ENCODE assay signal across 9 cellular contexts in the genomic region with DNA sequence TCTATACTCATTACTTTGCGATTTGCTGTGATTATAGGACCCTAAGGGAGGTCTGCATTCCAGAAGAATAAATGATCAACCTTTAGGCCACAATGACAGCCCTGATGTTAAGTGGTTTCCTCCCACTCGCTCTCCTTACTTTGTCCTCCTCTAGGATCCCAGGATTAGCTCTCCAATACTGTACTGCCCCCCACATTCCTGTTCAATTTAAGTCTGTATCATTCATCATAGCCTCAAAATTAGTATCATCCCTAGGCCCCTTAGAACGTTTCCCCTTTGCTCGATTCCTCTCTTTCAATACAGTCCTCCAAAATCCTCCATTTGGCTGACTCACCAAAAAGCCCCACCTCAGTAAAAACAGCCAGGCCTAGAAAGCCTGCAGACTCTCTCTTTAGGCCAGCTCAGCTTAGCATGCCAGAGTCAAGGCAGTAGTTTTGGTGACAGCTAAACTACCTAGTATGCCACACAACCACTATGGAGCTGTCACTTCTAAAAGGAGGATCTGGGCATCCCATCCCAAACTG. TPM values are rescaled to one million over a fixed set of nuclear protein-coding genes. Genes with fewer than 3 reads are reported as not detected.
DNase-seq lines count a peak whose midpoint lies in the region; ATAC-seq, FAIRE-seq and TF ChIP-seq lines count a peak whose summit lies in the region.
"Had no signal": no experiment of that assay in that cellular context is flagged by ENCODE, and none has a peak within 500 bp of the region (broad histone marks: within the 10 kb centered on the region; RNA-seq: fewer than 3 reads in every experiment).

No MANE protein-coding gene starts in this region.

- H3K4me1 Mint-ChIP-seq in neural crest cell = peaks cover 26% of the 10 kb centered on the region

- H3K9ac ChIP-seq in GM12878 (ENCODE audit: control insufficient read depth, insufficient read depth, low read length) = no peak overlapping the region
- H3K9ac ChIP-seq: KMS-11 had no signal

- POLR2A ChIA-PET in GM12878 (lab: Charles Lee) = interaction anchor here (3.9 kb wide), 1 partner anchor 13 kb away, joined by 24 read pairs; no protein-coding TSS in a partner anchor

- H3K4me2 ChIP-seq in GM12878 (ENCODE audit: control insufficient read depth, insufficient read depth) = no peak overlapping the region
- H3K4me2 ChIP-seq: KMS-11 had no signal

- RAD21 ChIA-PET in GM12878 (lab: Charles Lee; ENCODE audit: unreplicated experiment) = interaction anchor here (1.0 to 1.4 kb wide), 2 partner anchors 10 to 20 kb away, joined by 3 read pairs; no protein-coding TSS in a partner anchor

- TF ChIP-seq EP300 in GM12878 (IDR thresholded peaks at IDR 0.05; ENCODE audit: borderline replicate concordance in 1 of 2, control insufficient read depth in 1 of 2, low read depth in 2 of 2, low read length in 2 of 2) = no peak

- peaks cover 9% of the 10 kb centered on the region for H3K4me1 ChIP-seq in GM12878 (ENCODE audit: control insufficient read depth, insufficient read depth, low read length)
- peaks cover 27 to 75% (median 45%) of the 10 kb centered on the region in 6 donors for H3K4me1 ChIP-seq in spleen

- SMC1A ChIA-PET in GM12878 (lab: Charles Lee; ENCODE audit: uncharacterized antibody, unreplicated experiment) = interaction anchor here (0.6 to 2.4 kb wide), 7 partner anchors 9 to 134 kb away, joined by 3 to 8 read pairs (median 3); no protein-coding TSS in a partner anchor

- H2AFZ ChIP-seq in GM12878 (ENCODE audit: control insufficient read depth, low read depth, low read length) = no peak overlapping the region

- no peak for TF ChIP-seq CTCF in GM12878 (IDR thresholded peaks at IDR 0.05 in 2 of 3, conservative IDR thresholded peaks at IDR 0.05 in 1 of 3; ENCODE audit: control insufficient read depth in 2 of 3, extremely low read depth in 1 of 3, insufficient read depth in 1 of 3, low read depth in 3 of 3, low read length in 3 of 3)
- TF ChIP-seq CTCF in neural crest cell (conservative IDR thresholded peaks at IDR 0.05) = no peak
- no peak for TF ChIP-seq CTCF in spleen (IDR thresholded peaks at IDR 0.05 in 8 of 11, conservative IDR thresholded peaks at IDR 0.05 in 3 of 11)

- H3K36me3 Mint-ChIP-seq in neural crest cell (ENCODE audit: low read depth) = peaks cover 12% of the 10 kb centered on the region

- H3K27me3 Mint-ChIP-seq in neural crest cell (ENCODE audit: low read depth) = no peaks in the 10 kb centered on the region

- H3K9me3 Mint-ChIP-seq in neural crest cell = no peaks in the 10 kb centered on the region

- no TSS peak for BruUV-seq in GM12878 (replicated peaks; lab: Mats Ljungman, UMichigan)

- intact Hi-C loops in GM12878 (cut with micrococcal nuclease; ENCODE audit: unreplicated experiment) (loop anchor here (5.0 kb wide), 1 partner anchor 272 kb away; no protein-coding TSS in a partner anchor), spleen (cut with DNase I; ENCODE audit: low total_unique reads) (no loop called here)

- H3K4me3 ChIP-seq in GM12878 (no peak overlapping the region), spleen (no peak overlapping the region)

- no peak overlapping the region for H3K4me3 Mint-ChIP-seq in neural crest cell

- H3K27ac ChIP-seq in GM12878 (ENCODE audit: control insufficient read depth, insufficient read depth) (peak overlapping the region; percentile 48), spleen (peak overlapping the region in 4 of 8 donors; percentile 2 to 26 (median 22))
- H3K27ac ChIP-seq: KMS-11 had no signal

- no peak for TF ChIP-seq POLR2A in GM12878 (IDR thresholded peaks at IDR 0.05; ENCODE audit: low read depth, low read length)
- no peak for TF ChIP-seq POLR2A in spleen (IDR thresholded peaks at IDR 0.05)

- ATAC-seq in GM18498 (IDR thresholded peaks at IDR 0.05; ENCODE audit: unreplicated experiment) (peak; percentile 32), GM12878 (peak; percentile 61), GM18517 (IDR thresholded peaks at IDR 0.05; ENCODE audit: unreplicated experiment) (no peak)

- peak; percentile 67 for FAIRE-seq in HTR-8/SVneo (lab: Jason Lieb, UNC)
- no peak for FAIRE-seq in GM12878 (lab: Jason Lieb, UNC)

- no peaks in the 10 kb centered on the region; the same call in 2 of the 3 replicates for H3K9me3 ChIP-seq in GM12878 (replicated peaks; ENCODE audit: control insufficient read depth, insufficient read depth, low read length)
- no peaks in the 10 kb centered on the region for H3K9me3 ChIP-seq in spleen

- H3K36me3 ChIP-seq in GM12878 (ENCODE audit: control insufficient read depth in 2 of 2, insufficient read depth in 2 of 2, low read length in 1 of 2) = peaks cover 1 to 18% of the 10 kb centered on the region in 2 experiments
- peaks cover 0 to 65% (median 11%) of the 10 kb centered on the region in 6 donors for H3K36me3 ChIP-seq in spleen

- H4K20me1 ChIP-seq in GM12878 (ENCODE audit: control insufficient read depth, insufficient read depth) = no peaks in the 10 kb centered on the region

- CTCF ChIA-PET in GM12878 (lab: Yijun Ruan, JAX) = interaction anchor here (2.3 kb wide), 1 partner anchor 12 kb away, joined by 7 read pairs; no protein-coding TSS in a partner anchor

- H3K79me2 ChIP-seq in GM12878 (ENCODE audit: control insufficient read depth, insufficient read depth, low read length) = peaks cover 52% of the 10 kb centered on the region

- 49% methylated on average over 4 of the region's 4 CpGs for WGBS in GM12878 (ENCODE audit: insufficient coverage, insufficient replicate concordance, low lambda C conversion rate, missing lambda C conversion rate)
- WGBS in spleen, 5 donors = 52 to 63% (median 55%) methylated on average over 4 of the region's 4 CpGs

- TF ChIP-seq RAD21 in GM12878 (IDR thresholded peaks at IDR 0.05; ENCODE audit: insufficient read depth, low read depth, low read length) = no peak

- in situ Hi-C loops in GM12878 (cut with MboI) = no loop called here

- H3K27me3 ChIP-seq in GM12878 (replicated peaks in 1 of 2; ENCODE audit: control insufficient read depth in 2 of 2, insufficient read depth in 2 of 2, low read length in 1 of 2) (no peaks in the 10 kb centered on the region), spleen (replicated peaks in 1 of 7) (no peaks in the 10 kb centered on the region)

- DNase-seq in HTR-8/SVneo (ENCODE audit: insufficient read length, low spot score) (peak; percentile 51), GM12878 (ENCODE audit: low read depth, low spot score) (no peak), neural crest cell (ENCODE audit: low read depth, low spot score) (no peak), COLO668 (lab: John Stamatoyannopoulos, UW; ENCODE audit: unreplicated experiment) (no peak), NOMO-1 treated with DMSO at 0.1 percent for 48 hours (lab: John Stamatoyannopoulos, UW; ENCODE audit: unreplicated experiment) (no peak), spleen (no peak)

- H3K27ac Mint-ChIP-seq in neural crest cell (ENCODE audit: unreplicated experiment) = peak overlapping the region; percentile 28

TF ChIP-seq in GM12878, 131 proteins besides CTCF, POLR2A, EP300 and RAD21 (continues in another document):
- TF ChIP-seq YY1 (IDR thresholded peaks at IDR 0.05; ENCODE audit: low read depth, low read length) (0 out of 2 replicates have a peak, but pooled peaks have one; percentile 14), RAD51 (IDR thresholded peaks at IDR 0.05) (no peak), BCL11A (IDR thresholded peaks at IDR 0.05; ENCODE audit: low read depth, low read length) (no peak), IKZF2 (IDR thresholded peaks at IDR 0.05) (peak in 1 of 2 experiments; percentile 40; a peak in 1 of 4 replicates), MXI1 (IDR thresholded peaks at IDR 0.05; ENCODE audit: low read depth, low read length) (no peak), ELK1 (IDR thresholded peaks at IDR 0.05; ENCODE audit: low read depth, low read length) (no peak), HDAC2 (IDR thresholded peaks at IDR 0.05) (no peak), STAT3 (IDR thresholded peaks at IDR 0.05; ENCODE audit: low read depth, low read length) (no peak), TARDBP (IDR thresholded peaks at IDR 0.05; ENCODE audit: borderline replicate concordance) (no peak), BACH1 (IDR thresholded peaks at IDR 0.05; ENCODE audit: borderline replicate concordance) (no peak), ZNF622 (IDR thresholded peaks at IDR 0.05) (no peak), MEF2B (IDR thresholded peaks at IDR 0.05; ENCODE audit: partially characterized antibody, poor library complexity, severe bottlenecking) (no peak), NFYA (IDR thresholded peaks at IDR 0.05; ENCODE audit: borderline replicate concordance, low read depth, low read length) (no peak)

RNA-seq across cellular contexts. Expression of gene RNF145, which starts 24.4 kb away (rescaled TPM):
- 94.8 and 97.9 TPM in 2 replicates for total RNA-seq in GM12878 (2013; cell fraction: nucleolus; rRNA removed)
- total RNA-seq in GM12878 (2014; rRNA removed) = 46.6 and 54.6 TPM in 2 replicates
- 29.7 and 29.9 TPM in 2 replicates for total RNA-seq in GM12878 (2014; rRNA removed; fragmentation: Illumina TruSeq; extraction: Trizol)
- 49.2 and 50.9 TPM in 2 replicates for total RNA-seq in GM12878 (2021)
- polyA plus RNA-seq in GM12878 (2011; ENCODE audit: low read depth) = 16.6 TPM
- 56.1 and 64.4 TPM in 2 replicates for polyA plus RNA-seq in GM12878 (2011; rRNA removed)
- 22.2 and 34.5 TPM in 2 replicates for polyA plus RNA-seq in GM12878 (2011; cell fraction: cytosol; rRNA removed)
- 47.3 and 49.5 TPM in 2 replicates for polyA plus RNA-seq in GM12878 (2011; cell fraction: nucleus; rRNA removed)
- 20.8 and 36.3 TPM in 2 replicates for polyA plus RNA-seq in GM12878 (2012)
- 58.1 and 75.0 TPM in 2 replicates for polyA plus RNA-seq in GM12878 (2014; fragmentation: Illumina TruSeq; extraction: Trizol)
- 10 to 100 TPM; 18.6 to 25.2 TPM for polyA plus RNA-seq in GM12878 (2014; fragmentation: Nextera tagmentation; extraction: Ambion mirVana)
- 46.4 and 51.0 TPM in 2 replicates for polyA plus RNA-seq in GM12878 (2014; rRNA removed)
- 10 to 100 TPM in 1 of 2 experiments, 1 to 10 TPM in 1; 9.7 to 11.5 TPM for polyA plus RNA-seq in GM12878 (2016; fragmentation: Nextera tagmentation; extraction: Ambion mirVana)
- polyA minus RNA-seq in GM12878 (2011; rRNA and poly(A)+ RNA removed) = 47.9 and 53.5 TPM in 2 replicates
- polyA minus RNA-seq in GM12878 (2011; cell fraction: cytosol; rRNA and poly(A)+ RNA removed) = 17.3 and 17.9 TPM in 2 replicates
- polyA minus RNA-seq in GM12878 (2011; cell fraction: nucleus; rRNA and poly(A)+ RNA removed) = 24.9 and 30.2 TPM in 2 replicates
- total RNA-seq in neural crest cell = 92.1 and 95.2 TPM in 2 replicates
- 10 to 100 TPM; 57.7 to 90.7 (median 72.6) TPM for total RNA-seq in spleen
- 10 to 100 TPM; 27.6 to 40.0 (median 36.5) TPM for polyA plus RNA-seq in spleen
